10 cellular contexts compared by ENCODE assay signal in genomic region chr6:156948807-156949206, GRCh38.
A peak's percentile ranks its signal among the peaks of the same experiment; 100 is the strongest.
DNase-seq lines count a peak whose midpoint lies in the region; ATAC-seq, FAIRE-seq and TF ChIP-seq lines count a peak whose summit lies in the region.
"Had no signal": no experiment of that assay in that cellular context is flagged by ENCODE, and none has a peak within 500 bp of the region (broad histone marks: within the 10 kb centered on the region; RNA-seq: fewer than 3 reads in every experiment).

No MANE protein-coding gene starts in this region.

- H3K27me3 ChIP-seq in testis = no peaks in the 10 kb centered on the region
- H3K27me3 ChIP-seq: BE2C had no signal

- H3K27ac ChIP-seq in testis = no peak overlapping the region

- no peak for TF ChIP-seq POLR2A in testis (IDR thresholded peaks at IDR 0.05)

- H3K9me3 Mint-ChIP-seq in activated naive CD4-positive, alpha-beta T cell treated with anti-CD3 and anti-CD28 coated beads, Interleukin-2, amount 50 U/mL, for 72 hours = no peaks in the 10 kb centered on the region

- DNase-seq in activated naive CD4-positive, alpha-beta T cell treated with anti-CD3 and anti-CD28 coated beads, Interleukin-2, amount 50 U/mL, for 72 hours (ENCODE audit: low spot score in 2 of 2) = no peak
- no peak for DNase-seq in activated naive CD4-positive, alpha-beta T cell treated with anti-CD3 and anti-CD28 coated beads, Interleukin-2, amount 50 U/mL, for 16 hours
- DNase-seq in hepatic stellate cell (ENCODE audit: low spot score) (peak; percentile 40), urothelium cell line (ENCODE audit: low spot score) (peak; percentile 51), testis (no peak)
- DNase-seq: BE2C, NCI-H69 had no signal

- intact Hi-C loops in testis (cut with DNase I; ENCODE audit: low total_unique reads) = no loop called here

- ATAC-seq in activated naive CD4-positive, alpha-beta T cell treated with anti-CD3 and anti-CD28 coated beads, Interleukin-2, amount 50 U/mL, for 72 hours = peak; percentile 73 to 82
- ATAC-seq in SK-N-SH treated with all-trans-retinoic acid at 6 μM for 48 hours (peak; percentile 5; the same call in 1 of the 3 replicates), HG02610 (IDR thresholded peaks at IDR 0.05; ENCODE audit: unreplicated experiment) (no peak), GM19324 (IDR thresholded peaks at IDR 0.05; ENCODE audit: low FRiP score, unreplicated experiment) (no peak)

- no peaks in the 10 kb centered on the region for H3K36me3 ChIP-seq in testis (ENCODE audit: low read depth, missing control alignments)
- H3K36me3 ChIP-seq: BE2C had no signal

- 68 to 77% methylated on average over 2 of the region's 2 CpGs for WGBS in testis, 2 donors

- no peak for FAIRE-seq in urothelium cell line (lab: Jason Lieb, UNC)

- H3K36me3 Mint-ChIP-seq in activated naive CD4-positive, alpha-beta T cell treated with anti-CD3 and anti-CD28 coated beads, Interleukin-2, amount 50 U/mL, for 72 hours = peaks cover 0 to 7% of the 10 kb centered on the region in 2 donors

- H3K4me3 ChIP-seq in testis = no peak overlapping the region

- no peak for TF ChIP-seq CTCF in testis (IDR thresholded peaks at IDR 0.05)

- no peaks in the 10 kb centered on the region for H3K9me3 ChIP-seq in testis
- H3K9me3 ChIP-seq: BE2C had no signal

- peak overlapping the region in 1 of 2 donors; percentile 30 for H3K27ac Mint-ChIP-seq in activated naive CD4-positive, alpha-beta T cell treated with anti-CD3 and anti-CD28 coated beads, Interleukin-2, amount 50 U/mL, for 72 hours

- peaks cover 5% of the 10 kb centered on the region for H3K4me1 ChIP-seq in testis

TF ChIP-seq in SK-N-SH treated with all-trans-retinoic acid at 6 μM for 48 hours, 23 proteins besides CTCF, POLR2A, EP300 and RAD21:
- TF ChIP-seq PATZ1 (CRISPR knock-in tag; IDR thresholded peaks at IDR 0.05; ENCODE audit: borderline replicate concordance) (no peak), ZNF565 (CRISPR knock-in tag; conservative IDR thresholded peaks at IDR 0.05; ENCODE audit: low read depth) (no peak), ZNF70 (CRISPR knock-in tag; IDR thresholded peaks at IDR 0.05) (no peak), ISL1 (CRISPR knock-in tag; IDR thresholded peaks at IDR 0.05) (no peak), ZFP30 (CRISPR knock-in tag; IDR thresholded peaks at IDR 0.05) (no peak), TSHZ2 (CRISPR knock-in tag; IDR thresholded peaks at IDR 0.05) (no peak), BACH2 (CRISPR knock-in tag; IDR thresholded peaks at IDR 0.05; ENCODE audit: borderline replicate concordance) (no peak), ZC3H10 (CRISPR knock-in tag; IDR thresholded peaks at IDR 0.05) (no peak), OSR1 (CRISPR knock-in tag; IDR thresholded peaks at IDR 0.05) (no peak), CSDC2 (CRISPR knock-in tag; IDR thresholded peaks at IDR 0.05) (no peak), TCF4 (CRISPR knock-in tag; IDR thresholded peaks at IDR 0.05; ENCODE audit: borderline replicate concordance) (no peak)

Comparison
In these comparisons a context has a peak if more than half of its experiments do, and no peak if none do; other contexts are left out.
1. ATAC-seq: peak in activated naive CD4-positive, alpha-beta T cell treated with anti-CD3 and anti-CD28 coated beads, Interleukin-2, amount 50 U/mL, for 72 hours (2 of 2) and SK-N-SH treated with all-trans-retinoic acid at 6 μM for 48 hours (single experiment); none in HG02610 (single experiment) and GM19324 (single experiment).
2. DNase-seq: peak in hepatic stellate cell (single experiment) and urothelium cell line (single experiment); none in activated naive CD4-positive, alpha-beta T cell treated with anti-CD3 and anti-CD28 coated beads, Interleukin-2, amount 50 U/mL, for 72 hours (0 of 2), activated naive CD4-positive, alpha-beta T cell treated with anti-CD3 and anti-CD28 coated beads, Interleukin-2, amount 50 U/mL, for 16 hours (single experiment) and testis (single experiment).